In the genomic region with DNA sequence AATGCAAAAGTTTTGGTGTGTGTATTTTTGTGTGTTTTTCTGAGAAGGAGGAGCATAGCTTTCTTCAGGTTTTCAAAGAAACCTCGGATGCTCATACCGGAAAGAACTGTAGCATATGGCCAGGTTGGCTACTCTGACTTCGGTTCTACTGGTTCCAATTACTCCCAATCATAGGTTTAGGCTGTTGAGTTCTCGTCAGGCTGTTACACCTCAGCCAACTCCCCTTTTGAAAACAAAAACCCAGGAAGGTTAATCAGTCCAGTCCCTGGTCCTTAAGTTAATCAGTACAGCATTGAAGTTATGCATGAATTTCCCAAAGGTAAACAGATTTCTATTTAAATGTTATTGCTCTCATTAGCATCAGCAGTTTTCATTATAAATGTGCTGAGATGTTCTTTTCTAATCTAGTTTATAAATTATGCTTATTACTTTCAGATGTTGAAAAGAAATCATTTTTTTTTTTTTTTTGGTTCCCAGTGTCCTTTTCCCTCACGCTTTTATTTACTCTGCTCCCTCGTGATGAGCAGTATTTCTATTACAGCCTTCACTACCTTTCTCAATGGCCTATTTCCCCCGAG, we compare ENCODE assay signal across 25 cellular contexts.
"Had no signal": no experiment of that assay in that cellular context is flagged by ENCODE, and none has a peak within 500 bp of the region (broad histone marks: within the 10 kb centered on the region; RNA-seq: fewer than 3 reads in every experiment).

No MANE protein-coding gene starts in this region.

- FAIRE-seq: astrocyte had no signal

- H3K27me3 ChIP-seq: Peyer's patch had no signal

- H3K4me3 ChIP-seq: Peyer's patch, SJSA1 had no signal

- H3K4me1 Mint-ChIP-seq: brain; central memory CD8-positive, alpha-beta T cell had no signal

- H3K9me3 ChIP-seq: Peyer's patch, SJSA1 had no signal

- H3K36me3 ChIP-seq: Peyer's patch, SJSA1 had no signal

- H3K4me1 ChIP-seq: Peyer's patch, SJSA1 had no signal

- ATAC-seq: activated CD4-positive, CD25-positive, alpha-beta regulatory T cell treated with anti-CD3 and anti-CD28 coated beads, Interleukin-2, amount 50 U/mL, for 24 hours; activated CD8-positive, alpha-beta T cell treated with anti-CD3 and anti-CD28 coated beads, Interleukin-2, amount 10 ng/mL, durations not matched to agents 7 days and 5 days; activated T-cell treated with anti-CD3 and anti-CD28 coated beads, Interleukin-2, amount 50 U/mL, for 4 hours had no signal

- H3K4me3 Mint-ChIP-seq: activated CD8-positive, alpha-beta T cell treated with anti-CD3 and anti-CD28 coated beads, Interleukin-2, amount 10 ng/mL, durations not matched to agents 7 days and 5 days; activated naive CD4-positive, alpha-beta T cell treated with anti-CD3 and anti-CD28 coated beads for 36 hours; activated naive CD8-positive, alpha-beta T cell; activated T-cell treated with anti-CD3 and anti-CD28 coated beads, Interleukin-2, amount 50 U/mL, for 4 hours; brain; central memory CD8-positive, alpha-beta T cell; T-helper 1 cell treated with Interleukin-12 subunit alpha and Interleukin-12 subunit beta and Interleukin-4 antibody, amounts not matched to agents 30 μg/mL and 1 μg/mL, for 36 hours had no signal

- H3K27ac Mint-ChIP-seq: activated CD8-positive, alpha-beta T cell treated with anti-CD3 and anti-CD28 coated beads, Interleukin-2, amount 10 ng/mL, durations not matched to agents 7 days and 5 days; activated naive CD4-positive, alpha-beta T cell treated with anti-CD3 and anti-CD28 coated beads for 36 hours; activated naive CD8-positive, alpha-beta T cell; brain; T-helper 1 cell treated with Interleukin-12 subunit alpha and Interleukin-12 subunit beta and Interleukin-4 antibody, amounts not matched to agents 30 μg/mL and 1 μg/mL, for 36 hours had no signal

- DNase-seq: activated CD4-positive, alpha-beta T cell treated with anti-CD3 and anti-CD28 coated beads for 4 hours; activated CD8-positive, alpha-beta T cell treated with anti-CD3 and anti-CD28 coated beads, Interleukin-2, amount 10 ng/mL, durations not matched to agents 7 days and 5 days; activated effector memory CD4-positive, alpha-beta T cell treated with anti-CD3 and anti-CD28 coated beads, Interleukin-2, amount 50 U/mL, for 16 hours; activated naive CD4-positive, alpha-beta T cell treated with anti-CD3 and anti-CD28 coated beads for 36 hours; activated T-cell treated with anti-CD3 and anti-CD28 coated beads, Interleukin-2, amount 50 U/mL, for 4 hours; amygdala; NCI-H1092 treated with DMSO at 0.1 percent for 48 hours; NCI-H1417 treated with DMSO at 0.1 percent for 48 hours; NCI-H1694; NCI-H2029; NCI-H2107; NCI-H2171 treated with DMSO at 0.1 percent for 48 hours; NCI-H226; NCI-H526; NCI-H82; Peyer's patch; Right ventricle myocardium superior had no signal

- H3K27ac ChIP-seq: Peyer's patch, RWPE1, SJSA1 had no signal

- H3K9me3 Mint-ChIP-seq: activated naive CD4-positive, alpha-beta T cell treated with anti-CD3 and anti-CD28 coated beads for 36 hours; activated T-cell treated with anti-CD3 and anti-CD28 coated beads, Interleukin-2, amount 50 U/mL, for 4 hours; brain; central memory CD8-positive, alpha-beta T cell; T-helper 1 cell treated with Interleukin-12 subunit alpha and Interleukin-12 subunit beta and Interleukin-4 antibody, amounts not matched to agents 30 μg/mL and 1 μg/mL, for 36 hours had no signal

- H3K36me3 Mint-ChIP-seq: activated naive CD8-positive, alpha-beta T cell; brain had no signal
